In genomic region chr12:11768233-11768965, GRCh38 we compare ENCODE assay signal across 17 cellular contexts.
DNase-seq lines count a peak whose midpoint lies in the region; ATAC-seq and TF ChIP-seq lines count a peak whose summit lies in the region.
"Had no signal": no experiment of that assay in that cellular context is flagged by ENCODE, and none has a peak within 500 bp of the region (broad histone marks: within the 10 kb centered on the region; RNA-seq: fewer than 3 reads in every experiment).

No MANE protein-coding gene starts in this region.

- no peaks in the 10 kb centered on the region for H3K27me3 ChIP-seq in CD4-positive, alpha-beta T cell (ENCODE audit: control insufficient read depth, insufficient read depth, low read length)
- H3K27me3 ChIP-seq in gastroesophageal sphincter = no peaks in the 10 kb centered on the region
- no peaks in the 10 kb centered on the region for H3K27me3 ChIP-seq in sigmoid colon
- H3K27me3 ChIP-seq: dorsolateral prefrontal cortex, SJSA1 had no signal

- TF ChIP-seq CTCF in CD4-positive, alpha-beta T cell (IDR thresholded peaks at IDR 0.05) = no peak
- no peak for TF ChIP-seq CTCF in gastroesophageal sphincter (IDR thresholded peaks at IDR 0.05)
- no peak for TF ChIP-seq CTCF in sigmoid colon (IDR thresholded peaks at IDR 0.05)

- peaks cover 91% of the 10 kb centered on the region for H3K4me1 Mint-ChIP-seq in CD4-positive, alpha-beta T cell (ENCODE audit: low read depth)

- H3K4me3 ChIP-seq in gastroesophageal sphincter (no peak overlapping the region), sigmoid colon (no peak overlapping the region)
- H3K4me3 ChIP-seq: dorsolateral prefrontal cortex, PC-9, SJSA1 had no signal

- no peaks in the 10 kb centered on the region for H3K9me3 ChIP-seq in CD4-positive, alpha-beta T cell (ENCODE audit: control insufficient read depth, low read length)
- H3K9me3 ChIP-seq in KOPT-K1 (ENCODE audit: insufficient read depth, low read length, poor library complexity, severe bottlenecking) = no peaks in the 10 kb centered on the region
- H3K9me3 ChIP-seq in gastroesophageal sphincter = no peaks in the 10 kb centered on the region
- no peaks in the 10 kb centered on the region for H3K9me3 ChIP-seq in sigmoid colon
- H3K9me3 ChIP-seq: SJSA1 had no signal

- peaks cover 7% of the 10 kb centered on the region for H3K36me3 Mint-ChIP-seq in CD4-positive, alpha-beta T cell (ENCODE audit: low read depth)

- H3K27ac Mint-ChIP-seq in CD4-positive, alpha-beta T cell = peak overlapping the region; percentile 25

- ATAC-seq in CD4-positive, alpha-beta T cell (ENCODE audit: poor library complexity) = no peak
- ATAC-seq in gastroesophageal sphincter = no peak
- ATAC-seq in GM18502 (IDR thresholded peaks at IDR 0.05; ENCODE audit: poor library complexity, unreplicated experiment) = no peak

- no peak for DNase-seq in CD4-positive, alpha-beta T cell
- DNase-seq in sigmoid colon = no peak
- no peak for DNase-seq in NCI-H69 (lab: John Stamatoyannopoulos, UW)
- DNase-seq in activated naive CD4-positive, alpha-beta T cell (lab: John Stamatoyannopoulos, UW) = no peak
- DNase-seq: activated CD4-positive, CD25-positive, alpha-beta regulatory T cell treated with anti-CD3 and anti-CD28 coated beads, Interleukin-2, amount 50 U/mL, for 72 hours; DMS 273 treated with DMSO at 0.1 percent for 48 hours; dorsolateral prefrontal cortex; GF-D8; NCI-H2081; NCI-H526; PC-9 had no signal

- peaks cover 44 to 95% (median 46%) of the 10 kb centered on the region in 3 donors for H3K4me1 ChIP-seq in gastroesophageal sphincter
- peaks cover 0 to 93% (median 61%) of the 10 kb centered on the region in 4 donors for H3K4me1 ChIP-seq in sigmoid colon

- intact Hi-C loops in CD4-positive, alpha-beta T cell (cut with DNase I, micrococcal nuclease) = loop anchor here in 1 of 2 experiments (5.0 kb wide), 1 partner anchor 36 kb away; no protein-coding TSS in a partner anchor
- intact Hi-C loops in sigmoid colon (cut with DNase I) = no loop called here

- TF ChIP-seq POLR2A in gastroesophageal sphincter (IDR thresholded peaks at IDR 0.05) = no peak
- no peak for TF ChIP-seq POLR2A in sigmoid colon (IDR thresholded peaks at IDR 0.05)

- H3K27me3 Mint-ChIP-seq in CD4-positive, alpha-beta T cell = no peaks in the 10 kb centered on the region

- CTCF ChIA-PET in CD4-positive, alpha-beta T cell (lab: Charles Lee) = no interaction called here

- no peaks in the 10 kb centered on the region for H3K36me3 ChIP-seq in KOPT-K1 (ENCODE audit: insufficient read depth, low read length)
- no peaks in the 10 kb centered on the region for H3K36me3 ChIP-seq in gastroesophageal sphincter
- H3K36me3 ChIP-seq in sigmoid colon = no peaks in the 10 kb centered on the region

- POLR2A ChIA-PET in CD4-positive, alpha-beta T cell (lab: Charles Lee) = no interaction called here

- 63 to 93% methylated on average over 4 to 5 of the region's 5 CpGs for WGBS in gastroesophageal sphincter (ENCODE audit: low coverage in 1 of 2), 2 donors
- WGBS in sigmoid colon, 2 donors = 34 to 68% methylated on average over 5 of the region's 5 CpGs

- TF ChIP-seq EP300 in gastroesophageal sphincter (IDR thresholded peaks at IDR 0.05) (no peak), sigmoid colon (IDR thresholded peaks at IDR 0.05) (no peak)

- H3K27ac ChIP-seq in CD4-positive, alpha-beta T cell (ENCODE audit: low read depth, low read length) = no peak overlapping the region
- H3K27ac ChIP-seq in KOPT-K1 (ENCODE audit: low read depth, low read length, poor library complexity, severe bottlenecking) (peak overlapping the region; percentile 95), gastroesophageal sphincter (peak overlapping the region; percentile 4 to 91 (median 68)), sigmoid colon (peak overlapping the region in 3 of 4 donors; percentile 89 to 92 (median 90))
- H3K27ac ChIP-seq: PC-9, SJSA1 had no signal

- no peaks in the 10 kb centered on the region for H3K9me3 Mint-ChIP-seq in CD4-positive, alpha-beta T cell
- H3K9me3 Mint-ChIP-seq: brain, neural crest cell had no signal

- H3K4me3 Mint-ChIP-seq in CD4-positive, alpha-beta T cell = no peak overlapping the region
- H3K4me3 Mint-ChIP-seq: brain, neural crest cell had no signal
